In the genomic region with DNA sequence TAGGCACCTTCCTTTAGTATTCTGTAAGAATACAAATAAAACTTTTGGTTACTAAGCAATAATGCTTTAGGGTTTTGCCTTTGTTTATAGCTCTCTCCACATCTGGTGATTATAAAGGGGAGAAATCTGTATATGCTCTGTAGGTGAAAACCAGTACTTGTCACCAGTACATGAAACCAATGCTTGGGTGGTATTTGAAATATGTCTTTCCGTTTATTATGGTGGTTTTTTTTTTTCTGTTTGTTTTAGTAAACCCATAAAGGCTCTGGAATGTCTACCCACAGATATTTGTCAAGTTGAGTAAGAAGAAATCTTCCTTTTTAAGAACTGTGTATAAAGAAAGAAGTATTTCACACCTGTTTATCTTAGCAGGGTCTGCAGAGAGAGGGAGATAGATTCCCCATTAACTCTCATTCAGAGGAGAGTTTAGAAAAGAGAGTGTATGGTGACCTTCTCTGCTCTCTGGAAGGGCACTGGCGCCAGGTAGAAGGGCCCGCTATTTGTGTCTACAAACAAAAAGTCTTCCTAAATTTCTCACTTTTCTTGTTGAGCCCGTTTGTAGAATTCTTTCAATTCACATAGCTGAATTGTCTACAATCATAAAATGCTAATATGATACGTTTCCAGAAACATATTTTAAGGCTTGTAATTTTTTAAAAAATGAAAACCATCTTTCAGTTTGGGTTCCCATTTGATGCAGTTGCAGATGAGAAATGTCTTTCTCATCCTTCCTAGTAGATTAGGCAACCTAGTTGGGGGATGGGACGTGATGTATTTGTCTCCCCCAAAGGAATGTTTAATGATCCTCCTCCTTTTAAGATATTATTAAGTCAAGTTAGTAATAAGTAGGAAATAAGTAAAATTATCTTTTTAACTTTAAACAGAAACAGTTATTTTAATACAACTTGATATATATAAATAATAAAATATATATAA, we compare ENCODE assay signal across 13 cellular contexts. TPM values are rescaled to one million over a fixed set of nuclear protein-coding genes. Genes with fewer than 3 reads are reported as not detected.
DNase-seq lines count a peak whose midpoint lies in the region; ATAC-seq and TF ChIP-seq lines count a peak whose summit lies in the region.
"Had no signal": no experiment of that assay in that cellular context is flagged by ENCODE, and none has a peak within 500 bp of the region (broad histone marks: within the 10 kb centered on the region; RNA-seq: fewer than 3 reads in every experiment).

No MANE protein-coding gene starts in this region.

- no peak for TF ChIP-seq CTCF in AG09319 (IDR thresholded peaks at IDR 0.05; ENCODE audit: low read depth, low read length)
- TF ChIP-seq CTCF in nephron progenitor cell (IDR thresholded peaks at IDR 0.05) = no peak

- no peaks in the 10 kb centered on the region for H3K4me1 Mint-ChIP-seq in nephron progenitor cell
- H3K4me1 Mint-ChIP-seq: activated naive CD8-positive, alpha-beta T cell treated with anti-CD3 and anti-CD28 coated beads, Interleukin-2, amount 50 U/mL, for 24 hours had no signal

- peaks cover 58% of the 10 kb centered on the region for H3K36me3 Mint-ChIP-seq in nephron progenitor cell (ENCODE audit: low read depth)

- H3K9me3 Mint-ChIP-seq in nephron progenitor cell = peaks cover 42% of the 10 kb centered on the region

- no peak for ATAC-seq in GM21515 (IDR thresholded peaks at IDR 0.05; ENCODE audit: unreplicated experiment)
- ATAC-seq in GM21717 (IDR thresholded peaks at IDR 0.05; ENCODE audit: unreplicated experiment) = no peak
- ATAC-seq: activated naive CD8-positive, alpha-beta T cell treated with anti-CD3 and anti-CD28 coated beads, Interleukin-2, amount 50 U/mL, for 24 hours had no signal

- H3K27ac Mint-ChIP-seq in nephron progenitor cell = peak overlapping the region; percentile 36
- H3K27ac Mint-ChIP-seq: activated naive CD8-positive, alpha-beta T cell treated with anti-CD3 and anti-CD28 coated beads, Interleukin-2, amount 50 U/mL, for 24 hours had no signal

- no peaks in the 10 kb centered on the region for H3K27me3 Mint-ChIP-seq in nephron progenitor cell (ENCODE audit: low read depth, poor library complexity)

- no peak overlapping the region for H3K4me3 Mint-ChIP-seq in nephron progenitor cell
- H3K4me3 Mint-ChIP-seq: activated naive CD8-positive, alpha-beta T cell treated with anti-CD3 and anti-CD28 coated beads, Interleukin-2, amount 50 U/mL, for 24 hours had no signal

- DNase-seq in AG09319 (ENCODE audit: extremely low read depth, low read depth) = peak; percentile 42
- DNase-seq in LHCN-M2 (ENCODE audit: low read depth) = peak; percentile 79
- DNase-seq in dedifferentiated amniotic fluid mesenchymal stem cell (ENCODE audit: extremely low spot score) = peak; percentile 55
- DNase-seq in nephron progenitor cell = no peak
- no peak for DNase-seq in amygdala (lab: John Stamatoyannopoulos, UW)
- DNase-seq in SK-N-DZ (ENCODE audit: low spot score) = no peak
- DNase-seq: activated CD4-positive, alpha-beta T cell treated with anti-CD3 and anti-CD28 coated beads for 4 hours; activated naive CD8-positive, alpha-beta T cell treated with anti-CD3 and anti-CD28 coated beads, Interleukin-2, amount 50 U/mL, for 24 hours; DMS 273 treated with DMSO at 0.1 percent for 48 hours; esophagus squamous epithelium; NCI-H1105 treated with DMSO at 0.1 percent for 48 hours had no signal

RNA-seq across cellular contexts. Expression of a gene that starts 33.9 kb away (rescaled TPM):
- 31.7 and 32.3 TPM in 2 replicates for total RNA-seq in LHCN-M2 (2014; rRNA removed)
- 9.5 TPM for polyA plus RNA-seq in LHCN-M2 (2012)
- polyA plus RNA-seq in SK-N-DZ (2014; cell fraction: cytosol; rRNA removed) = 11.4 and 11.5 TPM in 2 replicates
- 6.3 and 7.0 TPM in 2 replicates for polyA plus RNA-seq in SK-N-DZ (2014; cell fraction: nucleus; rRNA removed)

Comparison
In these comparisons a context has a peak if more than half of its experiments do, and no peak if none do; other contexts are left out.
1. DNase-seq: peak in AG09319 (single experiment), LHCN-M2 (single experiment) and dedifferentiated amniotic fluid mesenchymal stem cell (single experiment); none in nephron progenitor cell (single experiment), amygdala (0 of 56) and SK-N-DZ (single experiment).